1 cellular context compared by ENCODE assay signal in the genomic region with DNA sequence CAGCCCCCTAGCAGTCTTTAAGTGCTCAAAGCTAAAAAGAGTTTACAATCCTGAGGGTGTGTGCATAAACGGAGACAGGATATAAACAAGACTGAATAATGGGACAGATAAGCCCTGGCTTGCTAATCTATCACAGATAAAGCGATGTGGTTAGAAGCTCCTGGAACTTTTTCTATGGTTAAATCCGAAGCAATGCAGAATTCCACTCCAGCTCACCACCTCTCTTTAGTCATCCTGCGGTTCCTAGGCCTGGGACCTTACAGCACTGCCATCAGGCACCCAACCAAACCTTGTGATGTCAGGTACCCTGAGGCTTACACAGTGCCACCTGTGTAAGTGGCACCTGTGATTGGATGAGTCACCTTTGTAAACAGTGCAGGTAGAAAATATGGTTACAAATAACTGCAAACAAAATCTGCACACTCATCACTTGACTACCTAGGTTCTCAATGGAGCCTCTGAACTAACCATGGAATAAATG.
TF ChIP-seq lines count a peak whose summit lies in the region.

No MANE protein-coding gene starts in this region.

TF ChIP-seq in K562, 482 proteins besides CTCF, POLR2A, EP300 and RAD21 (continued from another document and continues in another):
- TF ChIP-seq E2F3 (CRISPR knock-in tag; IDR thresholded peaks at IDR 0.05) (no peak), SRSF7 (optimal IDR thresholded peaks at IDR 0.05; ENCODE audit: low read depth, low read length) (no peak), ZNF134 (CRISPR knock-in tag; conservative IDR thresholded peaks at IDR 0.05) (no peak), SETDB1 (IDR thresholded peaks at IDR 0.05; ENCODE audit: low read length) (no peak), MCM5 (IDR thresholded peaks at IDR 0.05; ENCODE audit: low read depth) (no peak), RB1 (IDR thresholded peaks at IDR 0.05; ENCODE audit: low read depth) (no peak), CREBBP (IDR thresholded peaks at IDR 0.05; ENCODE audit: low read depth, low read length) (no peak), NCOR1 (IDR thresholded peaks at IDR 0.05) (no peak), NCOA4 (IDR thresholded peaks at IDR 0.05; ENCODE audit: partially characterized antibody) (no peak), ATF7 (IDR thresholded peaks at IDR 0.05) (no peak), ZNF778 (CRISPR knock-in tag; IDR thresholded peaks at IDR 0.05) (no peak), PML (IDR thresholded peaks at IDR 0.05; ENCODE audit: low read length) (no peak), XRCC4 (IDR thresholded peaks at IDR 0.05; ENCODE audit: extremely low read depth, insufficient read depth, insufficient read length) (no peak), ZNF830 (CRISPR knock-in tag; IDR thresholded peaks at IDR 0.05) (no peak), FOXP1 (CRISPR knock-in tag; IDR thresholded peaks at IDR 0.05) (no peak), PHF8 (IDR thresholded peaks at IDR 0.05; ENCODE audit: borderline replicate concordance, low read length) (no peak), MAFK (IDR thresholded peaks at IDR 0.05; ENCODE audit: low read length) (peak; percentile 54), CREB1 (IDR thresholded peaks at IDR 0.05) (no peak), CREB1 (CRISPR knock-in tag; IDR thresholded peaks at IDR 0.05) (no peak), KDM1A (IDR thresholded peaks at IDR 0.05) (no peak), HDAC2 (IDR thresholded peaks at IDR 0.05) (no peak), RUNX1 (IDR thresholded peaks at IDR 0.05; ENCODE audit: low read depth) (no peak), ZNF76 (CRISPR knock-in tag; IDR thresholded peaks at IDR 0.05; ENCODE audit: borderline replicate concordance) (no peak), ZNF3 (CRISPR knock-in tag; IDR thresholded peaks at IDR 0.05) (no peak), KLF16 (IDR thresholded peaks at IDR 0.05) (no peak), CREM (IDR thresholded peaks at IDR 0.05; ENCODE audit: low read depth) (no peak), NFE2L1 (tag; IDR thresholded peaks at IDR 0.05; ENCODE audit: borderline replicate concordance, low read depth) (no peak), HNRNPUL1 (IDR thresholded peaks at IDR 0.05; ENCODE audit: low read length) (no peak), ZNF121 (CRISPR knock-in tag; conservative IDR thresholded peaks at IDR 0.05) (no peak), GTF2E2 (tag; IDR thresholded peaks at IDR 0.05) (no peak), SMARCB1 (IDR thresholded peaks at IDR 0.05; ENCODE audit: insufficient read length, low read depth) (no peak), RBM25 (IDR thresholded peaks at IDR 0.05; ENCODE audit: low read depth, low read length, severe bottlenecking) (no peak), CC2D1A (IDR thresholded peaks at IDR 0.05) (no peak), MEIS2 (IDR thresholded peaks at IDR 0.05; ENCODE audit: partially characterized antibody) (peak; percentile 48), NFIX (CRISPR knock-in tag; IDR thresholded peaks at IDR 0.05; ENCODE audit: low read depth) (no peak), HIVEP1 (CRISPR knock-in tag; IDR thresholded peaks at IDR 0.05) (no peak), ZNF507 (tag; conservative IDR thresholded peaks at IDR 0.05) (no peak), EHMT2 (IDR thresholded peaks at IDR 0.05) (no peak), ESRRA (IDR thresholded peaks at IDR 0.05; ENCODE audit: borderline replicate concordance, low read depth) (peak; percentile 59; the same call in 1 of the 2 replicates), RAD51 (IDR thresholded peaks at IDR 0.05; ENCODE audit: borderline replicate concordance, low read depth) (no peak)
- TF ChIP-seq, protein P1, sequence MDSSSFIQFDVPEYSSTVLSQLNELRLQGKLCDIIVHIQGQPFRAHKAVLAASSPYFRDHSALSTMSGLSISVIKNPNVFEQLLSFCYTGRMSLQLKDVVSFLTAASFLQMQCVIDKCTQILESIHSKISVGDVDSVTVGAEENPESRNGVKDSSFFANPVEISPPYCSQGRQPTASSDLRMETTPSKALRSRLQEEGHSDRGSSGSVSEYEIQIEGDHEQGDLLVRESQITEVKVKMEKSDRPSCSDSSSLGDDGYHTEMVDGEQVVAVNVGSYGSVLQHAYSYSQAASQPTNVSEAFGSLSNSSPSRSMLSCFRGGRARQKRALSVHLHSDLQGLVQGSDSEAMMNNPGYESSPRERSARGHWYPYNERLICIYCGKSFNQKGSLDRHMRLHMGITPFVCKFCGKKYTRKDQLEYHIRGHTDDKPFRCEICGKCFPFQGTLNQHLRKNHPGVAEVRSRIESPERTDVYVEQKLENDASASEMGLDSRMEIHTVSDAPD (CRISPR knock-in tag; IDR thresholded peaks at IDR 0.05): no peak
- TF ChIP-seq, protein P2, sequence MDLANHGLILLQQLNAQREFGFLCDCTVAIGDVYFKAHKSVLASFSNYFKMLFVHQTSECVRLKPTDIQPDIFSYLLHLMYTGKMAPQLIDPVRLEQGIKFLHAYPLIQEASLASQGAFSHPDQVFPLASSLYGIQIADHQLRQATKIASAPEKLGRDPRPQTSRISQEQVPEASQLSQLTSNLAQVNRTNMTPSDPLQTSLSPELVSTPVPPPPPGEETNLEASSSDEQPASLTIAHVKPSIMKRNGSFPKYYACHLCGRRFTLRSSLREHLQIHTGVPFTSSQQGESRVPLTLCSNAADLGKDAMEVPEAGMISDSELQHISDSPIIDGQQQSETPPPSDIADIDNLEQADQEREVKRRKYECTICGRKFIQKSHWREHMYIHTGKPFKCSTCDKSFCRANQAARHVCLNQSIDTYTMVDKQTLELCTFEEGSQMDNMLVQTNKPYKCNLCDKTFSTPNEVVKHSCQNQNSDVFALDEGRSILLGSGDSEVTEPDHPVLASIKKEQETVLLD (IDR thresholded peaks at IDR 0.05): no peak
- TF ChIP-seq, protein P3, sequence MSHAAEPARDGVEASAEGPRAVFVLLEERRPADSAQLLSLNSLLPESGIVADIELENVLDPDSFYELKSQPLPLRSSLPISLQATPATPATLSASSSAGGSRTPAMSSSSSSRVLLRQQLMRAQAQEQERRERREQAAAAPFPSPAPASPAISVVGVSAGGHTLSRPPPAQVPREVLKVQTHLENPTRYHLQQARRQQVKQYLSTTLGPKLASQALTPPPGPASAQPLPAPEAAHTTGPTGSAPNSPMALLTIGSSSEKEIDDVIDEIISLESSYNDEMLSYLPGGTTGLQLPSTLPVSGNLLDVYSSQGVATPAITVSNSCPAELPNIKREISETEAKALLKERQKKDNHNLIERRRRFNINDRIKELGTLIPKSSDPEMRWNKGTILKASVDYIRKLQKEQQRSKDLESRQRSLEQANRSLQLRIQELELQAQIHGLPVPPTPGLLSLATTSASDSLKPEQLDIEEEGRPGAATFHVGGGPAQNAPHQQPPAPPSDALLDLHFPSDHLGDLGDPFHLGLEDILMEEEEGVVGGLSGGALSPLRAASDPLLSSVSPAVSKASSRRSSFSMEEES (CRISPR knock-in tag; IDR thresholded peaks at IDR 0.05): no peak
- TF ChIP-seq, protein P4, sequence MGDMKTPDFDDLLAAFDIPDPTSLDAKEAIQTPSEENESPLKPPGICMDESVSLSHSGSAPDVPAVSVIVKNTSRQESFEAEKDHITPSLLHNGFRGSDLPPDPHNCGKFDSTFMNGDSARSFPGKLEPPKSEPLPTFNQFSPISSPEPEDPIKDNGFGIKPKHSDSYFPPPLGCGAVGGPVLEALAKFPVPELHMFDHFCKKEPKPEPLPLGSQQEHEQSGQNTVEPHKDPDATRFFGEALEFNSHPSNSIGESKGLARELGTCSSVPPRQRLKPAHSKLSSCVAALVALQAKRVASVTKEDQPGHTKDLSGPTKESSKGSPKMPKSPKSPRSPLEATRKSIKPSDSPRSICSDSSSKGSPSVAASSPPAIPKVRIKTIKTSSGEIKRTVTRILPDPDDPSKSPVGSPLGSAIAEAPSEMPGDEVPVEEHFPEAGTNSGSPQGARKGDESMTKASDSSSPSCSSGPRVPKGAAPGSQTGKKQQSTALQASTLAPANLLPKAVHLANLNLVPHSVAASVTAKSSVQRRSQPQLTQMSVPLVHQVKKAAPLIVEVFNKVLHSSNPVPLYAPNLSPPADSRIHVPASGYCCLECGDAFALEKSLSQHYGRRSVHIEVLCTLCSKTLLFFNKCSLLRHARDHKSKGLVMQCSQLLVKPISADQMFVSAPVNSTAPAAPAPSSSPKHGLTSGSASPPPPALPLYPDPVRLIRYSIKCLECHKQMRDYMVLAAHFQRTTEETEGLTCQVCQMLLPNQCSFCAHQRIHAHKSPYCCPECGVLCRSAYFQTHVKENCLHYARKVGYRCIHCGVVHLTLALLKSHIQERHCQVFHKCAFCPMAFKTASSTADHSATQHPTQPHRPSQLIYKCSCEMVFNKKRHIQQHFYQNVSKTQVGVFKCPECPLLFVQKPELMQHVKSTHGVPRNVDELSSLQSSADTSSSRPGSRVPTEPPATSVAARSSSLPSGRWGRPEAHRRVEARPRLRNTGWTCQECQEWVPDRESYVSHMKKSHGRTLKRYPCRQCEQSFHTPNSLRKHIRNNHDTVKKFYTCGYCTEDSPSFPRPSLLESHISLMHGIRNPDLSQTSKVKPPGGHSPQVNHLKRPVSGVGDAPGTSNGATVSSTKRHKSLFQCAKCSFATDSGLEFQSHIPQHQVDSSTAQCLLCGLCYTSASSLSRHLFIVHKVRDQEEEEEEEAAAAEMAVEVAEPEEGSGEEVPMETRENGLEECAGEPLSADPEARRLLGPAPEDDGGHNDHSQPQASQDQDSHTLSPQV (IDR thresholded peaks at IDR 0.05): no peak
- TF ChIP-seq, protein P5, sequence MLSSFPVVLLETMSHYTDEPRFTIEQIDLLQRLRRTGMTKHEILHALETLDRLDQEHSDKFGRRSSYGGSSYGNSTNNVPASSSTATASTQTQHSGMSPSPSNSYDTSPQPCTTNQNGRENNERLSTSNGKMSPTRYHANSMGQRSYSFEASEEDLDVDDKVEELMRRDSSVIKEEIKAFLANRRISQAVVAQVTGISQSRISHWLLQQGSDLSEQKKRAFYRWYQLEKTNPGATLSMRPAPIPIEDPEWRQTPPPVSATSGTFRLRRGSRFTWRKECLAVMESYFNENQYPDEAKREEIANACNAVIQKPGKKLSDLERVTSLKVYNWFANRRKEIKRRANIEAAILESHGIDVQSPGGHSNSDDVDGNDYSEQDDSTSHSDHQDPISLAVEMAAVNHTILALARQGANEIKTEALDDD (IDR thresholded peaks at IDR 0.05): no peak
- TF ChIP-seq, protein P6, sequence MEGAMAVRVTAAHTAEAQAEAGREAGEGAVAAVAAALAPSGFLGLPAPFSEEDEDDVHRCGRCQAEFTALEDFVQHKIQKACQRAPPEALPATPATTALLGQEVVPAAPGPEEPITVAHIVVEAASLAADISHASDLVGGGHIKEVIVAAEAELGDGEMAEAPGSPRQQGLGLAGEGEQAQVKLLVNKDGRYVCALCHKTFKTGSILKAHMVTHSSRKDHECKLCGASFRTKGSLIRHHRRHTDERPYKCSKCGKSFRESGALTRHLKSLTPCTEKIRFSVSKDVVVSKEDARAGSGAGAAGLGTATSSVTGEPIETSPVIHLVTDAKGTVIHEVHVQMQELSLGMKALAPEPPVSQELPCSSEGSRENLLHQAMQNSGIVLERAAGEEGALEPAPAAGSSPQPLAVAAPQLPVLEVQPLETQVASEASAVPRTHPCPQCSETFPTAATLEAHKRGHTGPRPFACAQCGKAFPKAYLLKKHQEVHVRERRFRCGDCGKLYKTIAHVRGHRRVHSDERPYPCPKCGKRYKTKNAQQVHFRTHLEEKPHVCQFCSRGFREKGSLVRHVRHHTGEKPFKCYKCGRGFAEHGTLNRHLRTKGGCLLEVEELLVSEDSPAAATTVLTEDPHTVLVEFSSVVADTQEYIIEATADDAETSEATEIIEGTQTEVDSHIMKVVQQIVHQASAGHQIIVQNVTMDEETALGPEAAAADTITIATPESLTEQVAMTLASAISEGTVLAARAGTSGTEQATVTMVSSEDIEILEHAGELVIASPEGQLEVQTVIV (CRISPR knock-in tag; IDR thresholded peaks at IDR 0.05; ENCODE audit: borderline replicate concordance): no peak
- TF ChIP-seq, protein P7, sequence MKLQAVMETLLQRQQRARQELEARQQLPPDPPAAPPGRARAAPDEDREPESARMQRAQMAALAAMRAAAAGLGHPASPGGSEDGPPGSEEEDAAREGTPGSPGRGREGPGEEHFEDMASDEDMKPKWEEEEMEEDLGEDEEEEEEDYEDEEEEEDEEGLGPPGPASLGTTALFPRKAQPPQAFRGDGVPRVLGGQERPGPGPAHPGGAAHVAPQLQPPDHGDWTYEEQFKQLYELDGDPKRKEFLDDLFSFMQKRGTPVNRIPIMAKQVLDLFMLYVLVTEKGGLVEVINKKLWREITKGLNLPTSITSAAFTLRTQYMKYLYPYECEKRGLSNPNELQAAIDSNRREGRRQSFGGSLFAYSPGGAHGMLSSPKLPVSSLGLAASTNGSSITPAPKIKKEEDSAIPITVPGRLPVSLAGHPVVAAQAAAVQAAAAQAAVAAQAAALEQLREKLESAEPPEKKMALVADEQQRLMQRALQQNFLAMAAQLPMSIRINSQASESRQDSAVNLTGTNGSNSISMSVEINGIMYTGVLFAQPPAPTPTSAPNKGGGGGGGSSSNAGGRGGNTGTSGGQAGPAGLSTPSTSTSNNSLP (IDR thresholded peaks at IDR 0.05; ENCODE audit: borderline replicate concordance, low read depth, low read length): no peak
- TF ChIP-seq, protein P8, sequence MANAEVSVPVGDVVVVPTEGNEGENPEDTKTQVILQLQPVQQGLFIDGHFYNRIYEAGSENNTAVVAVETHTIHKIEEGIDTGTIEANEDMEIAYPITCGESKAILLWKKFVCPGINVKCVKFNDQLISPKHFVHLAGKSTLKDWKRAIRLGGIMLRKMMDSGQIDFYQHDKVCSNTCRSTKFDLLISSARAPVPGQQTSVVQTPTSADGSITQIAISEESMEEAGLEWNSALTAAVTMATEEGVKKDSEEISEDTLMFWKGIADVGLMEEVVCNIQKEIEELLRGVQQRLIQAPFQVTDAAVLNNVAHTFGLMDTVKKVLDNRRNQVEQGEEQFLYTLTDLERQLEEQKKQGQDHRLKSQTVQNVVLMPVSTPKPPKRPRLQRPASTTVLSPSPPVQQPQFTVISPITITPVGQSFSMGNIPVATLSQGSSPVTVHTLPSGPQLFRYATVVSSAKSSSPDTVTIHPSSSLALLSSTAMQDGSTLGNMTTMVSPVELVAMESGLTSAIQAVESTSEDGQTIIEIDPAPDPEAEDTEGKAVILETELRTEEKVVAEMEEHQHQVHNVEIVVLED (CRISPR knock-in tag; IDR thresholded peaks at IDR 0.05): no peak
- TF ChIP-seq, protein P9, sequence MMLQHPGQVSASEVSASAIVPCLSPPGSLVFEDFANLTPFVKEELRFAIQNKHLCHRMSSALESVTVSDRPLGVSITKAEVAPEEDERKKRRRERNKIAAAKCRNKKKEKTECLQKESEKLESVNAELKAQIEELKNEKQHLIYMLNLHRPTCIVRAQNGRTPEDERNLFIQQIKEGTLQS (IDR thresholded peaks at IDR 0.05): peak; percentile 41; the same call in 1 of the 2 replicates
- TF ChIP-seq, protein P9 (CRISPR knock-in tag; conservative IDR thresholded peaks at IDR 0.05): no peak
- TF ChIP-seq, protein P10, sequence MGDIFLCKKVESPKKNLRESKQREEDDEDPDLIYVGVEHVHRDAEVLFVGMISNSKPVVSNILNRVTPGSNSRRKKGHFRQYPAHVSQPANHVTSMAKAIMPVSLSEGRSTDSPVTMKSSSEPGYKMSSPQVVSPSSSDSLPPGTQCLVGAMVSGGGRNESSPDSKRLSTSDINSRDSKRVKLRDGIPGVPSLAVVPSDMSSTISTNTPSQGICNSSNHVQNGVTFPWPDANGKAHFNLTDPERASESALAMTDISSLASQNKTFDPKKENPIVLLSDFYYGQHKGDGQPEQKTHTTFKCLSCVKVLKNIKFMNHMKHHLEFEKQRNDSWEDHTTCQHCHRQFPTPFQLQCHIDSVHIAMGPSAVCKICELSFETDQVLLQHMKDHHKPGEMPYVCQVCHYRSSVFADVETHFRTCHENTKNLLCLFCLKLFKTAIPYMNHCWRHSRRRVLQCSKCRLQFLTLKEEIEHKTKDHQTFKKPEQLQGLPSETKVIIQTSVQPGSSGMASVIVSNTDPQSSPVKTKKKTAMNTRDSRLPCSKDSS (IDR thresholded peaks at IDR 0.05; ENCODE audit: low read depth, partially characterized antibody): no peak
